ENCODE assay signal across 1 cellular context in genomic region chr17:28335201-28335958, GRCh38.
TF ChIP-seq lines count a peak whose summit lies in the region.

Gene IFT20, minus strand, starts transcription at chr17:28335472. Its CDS starts 3,487 bp downstream, at chr17:28331985.
A gene with protein sequence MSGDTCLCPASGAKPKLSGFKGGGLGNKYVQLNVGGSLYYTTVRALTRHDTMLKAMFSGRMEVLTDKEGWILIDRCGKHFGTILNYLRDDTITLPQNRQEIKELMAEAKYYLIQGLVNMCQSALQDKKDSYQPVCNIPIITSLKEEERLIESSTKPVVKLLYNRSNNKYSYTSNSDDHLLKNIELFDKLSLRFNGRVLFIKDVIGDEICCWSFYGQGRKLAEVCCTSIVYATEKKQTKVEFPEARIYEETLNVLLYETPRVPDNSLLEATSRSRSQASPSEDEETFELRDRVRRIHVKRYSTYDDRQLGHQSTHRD (plus strand): TSS chr17:28335761. CDS start chr17:28339522, 3,761 bp downstream.

TF ChIP-seq in HepG2, 621 proteins besides CTCF, POLR2A, EP300 and RAD21 (continued from another document and continues in another):
- no peak for TF ChIP-seq ZNF841 (CRISPR knock-in tag; IDR thresholded peaks at IDR 0.05; ENCODE audit: borderline replicate concordance)
- 0 out of 2 replicates have a peak, but pooled peaks have one; percentile 28 for TF ChIP-seq ZNF749 (CRISPR knock-in tag; IDR thresholded peaks at IDR 0.05; ENCODE audit: borderline replicate concordance)
- no peak for TF ChIP-seq MTF2 (CRISPR knock-in tag; IDR thresholded peaks at IDR 0.05; ENCODE audit: borderline replicate concordance)
- no peak for TF ChIP-seq ZFP36 (IDR thresholded peaks at IDR 0.05; ENCODE audit: borderline replicate concordance, low read depth, low read length, partially characterized antibody)
- TF ChIP-seq ZBTB14 (CRISPR knock-in tag; IDR thresholded peaks at IDR 0.05), result no peak
- peak; percentile 77; the same call in 1 of the 2 replicates for TF ChIP-seq ZNF276 (CRISPR knock-in tag; IDR thresholded peaks at IDR 0.05; ENCODE audit: low read depth)
- TF ChIP-seq, protein P1, sequence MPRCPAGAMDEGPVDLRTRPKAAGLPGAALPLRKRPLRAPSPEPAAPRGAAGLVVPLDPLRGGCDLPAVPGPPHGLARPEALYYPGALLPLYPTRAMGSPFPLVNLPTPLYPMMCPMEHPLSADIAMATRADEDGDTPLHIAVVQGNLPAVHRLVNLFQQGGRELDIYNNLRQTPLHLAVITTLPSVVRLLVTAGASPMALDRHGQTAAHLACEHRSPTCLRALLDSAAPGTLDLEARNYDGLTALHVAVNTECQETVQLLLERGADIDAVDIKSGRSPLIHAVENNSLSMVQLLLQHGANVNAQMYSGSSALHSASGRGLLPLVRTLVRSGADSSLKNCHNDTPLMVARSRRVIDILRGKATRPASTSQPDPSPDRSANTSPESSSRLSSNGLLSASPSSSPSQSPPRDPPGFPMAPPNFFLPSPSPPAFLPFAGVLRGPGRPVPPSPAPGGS (CRISPR knock-in tag; IDR thresholded peaks at IDR 0.05), result no peak; the same call in 1 of the 2 replicates
- TF ChIP-seq HMGXB4 (CRISPR knock-in tag; IDR thresholded peaks at IDR 0.05; ENCODE audit: borderline replicate concordance in 1 of 2, low read depth in 1 of 2), result peak in 1 of 2 experiments; percentile 70; a peak in 2 of 4 replicates
- no peak for TF ChIP-seq ZNF790 (CRISPR knock-in tag; IDR thresholded peaks at IDR 0.05; ENCODE audit: borderline replicate concordance)
- no peak for TF ChIP-seq ZNF24 (IDR thresholded peaks at IDR 0.05)
- TF ChIP-seq, protein P2, sequence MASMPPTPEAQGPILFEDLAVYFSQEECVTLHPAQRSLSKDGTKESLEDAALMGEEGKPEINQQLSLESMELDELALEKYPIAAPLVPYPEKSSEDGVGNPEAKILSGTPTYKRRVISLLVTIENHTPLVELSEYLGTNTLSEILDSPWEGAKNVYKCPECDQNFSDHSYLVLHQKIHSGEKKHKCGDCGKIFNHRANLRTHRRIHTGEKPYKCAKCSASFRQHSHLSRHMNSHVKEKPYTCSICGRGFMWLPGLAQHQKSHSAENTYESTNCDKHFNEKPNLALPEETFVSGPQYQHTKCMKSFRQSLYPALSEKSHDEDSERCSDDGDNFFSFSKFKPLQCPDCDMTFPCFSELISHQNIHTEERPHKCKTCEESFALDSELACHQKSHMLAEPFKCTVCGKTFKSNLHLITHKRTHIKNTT (CRISPR knock-in tag; IDR thresholded peaks at IDR 0.05), result no peak; the same call in 1 of the 2 replicates
- TF ChIP-seq DZIP1 (CRISPR knock-in tag; IDR thresholded peaks at IDR 0.05), result peak; percentile 46; the same call in 1 of the 2 replicates
- TF ChIP-seq, protein P3, sequence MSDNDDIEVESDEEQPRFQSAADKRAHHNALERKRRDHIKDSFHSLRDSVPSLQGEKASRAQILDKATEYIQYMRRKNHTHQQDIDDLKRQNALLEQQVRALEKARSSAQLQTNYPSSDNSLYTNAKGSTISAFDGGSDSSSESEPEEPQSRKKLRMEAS (IDR thresholded peaks at IDR 0.05), result peak; percentile 69
- no peak for TF ChIP-seq PHF5A (CRISPR knock-in tag; IDR thresholded peaks at IDR 0.05; ENCODE audit: low read depth, unreplicated experiment)
- no peak for TF ChIP-seq PRDM15 (CRISPR knock-in tag; IDR thresholded peaks at IDR 0.05)
- TF ChIP-seq BCL6 (CRISPR knock-in tag; IDR thresholded peaks at IDR 0.05), result no peak; the same call in 1 of the 2 replicates
- TF ChIP-seq ZNF335 (CRISPR knock-in tag; IDR thresholded peaks at IDR 0.05), result peak; percentile 61; the same call in 1 of the 2 replicates
- no peak; the same call in 1 of the 2 replicates for TF ChIP-seq GFI1 (CRISPR knock-in tag; IDR thresholded peaks at IDR 0.05; ENCODE audit: borderline replicate concordance)
- peak; percentile 13 for TF ChIP-seq SKI (IDR thresholded peaks at IDR 0.05; ENCODE audit: partially characterized antibody)
- TF ChIP-seq MAFG (CRISPR knock-in tag; IDR thresholded peaks at IDR 0.05), result no peak
- TF ChIP-seq ZNF605 (CRISPR knock-in tag; IDR thresholded peaks at IDR 0.05), result peak; percentile 43
- no peak for TF ChIP-seq ATRX (CRISPR knock-in tag; IDR thresholded peaks at IDR 0.05; ENCODE audit: borderline replicate concordance)
- no peak for TF ChIP-seq TCF12 (IDR thresholded peaks at IDR 0.05)
- TF ChIP-seq TCF12 (CRISPR knock-in tag; IDR thresholded peaks at IDR 0.05), result peak; percentile 6; the same call in 1 of the 2 replicates
- TF ChIP-seq ZSCAN22 (CRISPR knock-in tag; IDR thresholded peaks at IDR 0.05), result no peak
- TF ChIP-seq ERF (CRISPR knock-in tag; IDR thresholded peaks at IDR 0.05), result peak; percentile 78
- TF ChIP-seq ZKSCAN1 (IDR thresholded peaks at IDR 0.05; ENCODE audit: low read length), result no peak
- no peak for TF ChIP-seq FOXO4 (CRISPR knock-in tag; conservative IDR thresholded peaks at IDR 0.05)
- no peak for TF ChIP-seq ATM (IDR thresholded peaks at IDR 0.05; ENCODE audit: borderline replicate concordance)
- TF ChIP-seq SNRNP70 (IDR thresholded peaks at IDR 0.05; ENCODE audit: low read depth, low read length), result no peak
- TF ChIP-seq IKZF1 (IDR thresholded peaks at IDR 0.05), result no peak
- TF ChIP-seq, protein P4, sequence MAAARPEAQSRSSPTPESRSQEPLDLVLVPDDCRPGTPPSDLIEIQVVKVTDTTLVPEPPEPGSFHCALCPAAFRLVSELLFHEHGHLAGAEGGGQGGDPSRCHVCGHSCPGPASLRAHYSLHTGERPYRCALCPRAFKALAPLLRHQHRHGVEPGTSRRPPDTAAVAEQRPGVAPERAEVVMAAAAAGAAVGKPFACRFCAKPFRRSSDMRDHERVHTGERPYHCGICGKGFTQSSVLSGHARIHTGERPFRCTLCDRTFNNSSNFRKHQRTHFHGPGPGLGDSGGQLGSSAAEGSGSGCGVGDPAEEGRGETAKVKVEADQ (CRISPR knock-in tag; IDR thresholded peaks at IDR 0.05; ENCODE audit: borderline replicate concordance), result no peak
- 0 out of 2 replicates have a peak, but pooled peaks have one; percentile 90 for TF ChIP-seq TBP (CRISPR knock-in tag; IDR thresholded peaks at IDR 0.05)
- TF ChIP-seq PRDM10 (CRISPR knock-in tag; IDR thresholded peaks at IDR 0.05; ENCODE audit: low read depth), result no peak
- 0 out of 2 replicates have a peak, but pooled peaks have one; percentile 15 for TF ChIP-seq ZNF557 (CRISPR knock-in tag; IDR thresholded peaks at IDR 0.05)
- peak; percentile 68; the same call in 1 of the 2 replicates for TF ChIP-seq KAT7 (CRISPR knock-in tag; IDR thresholded peaks at IDR 0.05; ENCODE audit: borderline replicate concordance)
